8 cellular contexts compared by ENCODE assay signal in the genomic region with DNA sequence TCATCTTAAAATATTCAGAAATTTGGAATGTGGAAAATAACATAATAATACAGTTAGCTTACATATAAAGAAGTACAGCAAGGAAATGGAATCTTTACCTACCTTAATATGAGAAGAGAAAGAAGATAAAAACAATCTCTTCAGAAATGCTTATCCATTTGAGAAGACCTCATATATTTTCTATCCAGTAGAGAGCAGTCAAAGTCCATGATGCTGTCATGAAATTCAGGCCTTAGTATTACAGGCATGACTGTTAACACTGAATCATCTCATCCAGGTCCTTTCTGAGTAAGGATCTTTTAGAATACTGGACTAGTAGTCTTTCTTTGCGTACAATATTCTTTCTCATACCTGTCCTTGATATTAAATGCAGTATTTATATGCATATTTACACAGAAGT.
DNase-seq lines count a peak whose midpoint lies in the region; ATAC-seq and TF ChIP-seq lines count a peak whose summit lies in the region.

No MANE protein-coding gene starts in this region.

- TF ChIP-seq CTCF in esophagus muscularis mucosa (IDR thresholded peaks at IDR 0.05), result peak; percentile 62 to 69 (median 63)

- no peak overlapping the region for H3K4me3 ChIP-seq in esophagus muscularis mucosa
- no peak overlapping the region for H3K4me3 ChIP-seq in skeletal muscle cell (ENCODE audit: low read depth, low read length)
- no peak overlapping the region for H3K4me3 ChIP-seq in MG63

- H3K9me3 ChIP-seq in esophagus muscularis mucosa, result no peaks in the 10 kb centered on the region
- no peaks in the 10 kb centered on the region for H3K9me3 ChIP-seq in MG63

- H3K4me1 ChIP-seq in esophagus muscularis mucosa, result peaks cover 0 to 9% (median 0%) of the 10 kb centered on the region in 4 donors

- ATAC-seq in GM21786 (IDR thresholded peaks at IDR 0.05; ENCODE audit: unreplicated experiment), result peak; percentile 74

- WGBS in esophagus muscularis mucosa, result 0% methylated on average over 1 of the region's 1 CpG

- no peaks in the 10 kb centered on the region for H3K27me3 ChIP-seq in esophagus muscularis mucosa
- H3K27me3 ChIP-seq in MG63, result no peaks in the 10 kb centered on the region

- no peak for TF ChIP-seq EP300 in esophagus muscularis mucosa (IDR thresholded peaks at IDR 0.05)

- peak; percentile 3 for DNase-seq in G401 (ENCODE audit: low spot score)
- peak; percentile 45 for DNase-seq in LoVo (ENCODE audit: low spot score)
- DNase-seq in esophagus muscularis mucosa (ENCODE audit: extremely low spot score), result no peak
- peak; percentile 48 for DNase-seq in skeletal muscle cell (ENCODE audit: low read depth)
- DNase-seq in NCI-H524 treated with DMSO at 0.1 percent for 48 hours (lab: John Stamatoyannopoulos, UW), result no peak
- DNase-seq in MG63, result no peak
- DNase-seq in stimulated activated CD4-positive, alpha-beta T cell treated with anti-CD3 and anti-CD28 coated beads, Interleukin-2, amount 100 ng/mL, for 24 hours, result no peak

- peak overlapping the region in 1 of 4 donors; percentile 17 for H3K27ac ChIP-seq in esophagus muscularis mucosa (replicated peaks in 1 of 4)

- intact Hi-C loops in esophagus muscularis mucosa (cut with DNase I), result loop anchor here (2.0 to 5.0 kb wide), 2 partner anchors 583 to 797 kb away; a partner anchor contains a TSS

- no peak for TF ChIP-seq POLR2A in esophagus muscularis mucosa (IDR thresholded peaks at IDR 0.05; ENCODE audit: low read depth)

- in situ Hi-C loops in G401 (cut with HindIII; ENCODE audit: low sequenced_read_pairs), result no loop called here

- H3K36me3 ChIP-seq in esophagus muscularis mucosa (no peaks in the 10 kb centered on the region), MG63 (no peaks in the 10 kb centered on the region)

Comparison
In these comparisons a context has a peak if more than half of its experiments do, and no peak if none do; other contexts are left out.
1. DNase-seq: peak in G401 (single experiment), LoVo (single experiment) and skeletal muscle cell (single experiment); none in esophagus muscularis mucosa (single experiment), NCI-H524 treated with DMSO at 0.1 percent for 48 hours (single experiment), MG63 (single experiment) and stimulated activated CD4-positive, alpha-beta T cell treated with anti-CD3 and anti-CD28 coated beads, Interleukin-2, amount 100 ng/mL, for 24 hours (0 of 2).